In the genomic region with DNA sequence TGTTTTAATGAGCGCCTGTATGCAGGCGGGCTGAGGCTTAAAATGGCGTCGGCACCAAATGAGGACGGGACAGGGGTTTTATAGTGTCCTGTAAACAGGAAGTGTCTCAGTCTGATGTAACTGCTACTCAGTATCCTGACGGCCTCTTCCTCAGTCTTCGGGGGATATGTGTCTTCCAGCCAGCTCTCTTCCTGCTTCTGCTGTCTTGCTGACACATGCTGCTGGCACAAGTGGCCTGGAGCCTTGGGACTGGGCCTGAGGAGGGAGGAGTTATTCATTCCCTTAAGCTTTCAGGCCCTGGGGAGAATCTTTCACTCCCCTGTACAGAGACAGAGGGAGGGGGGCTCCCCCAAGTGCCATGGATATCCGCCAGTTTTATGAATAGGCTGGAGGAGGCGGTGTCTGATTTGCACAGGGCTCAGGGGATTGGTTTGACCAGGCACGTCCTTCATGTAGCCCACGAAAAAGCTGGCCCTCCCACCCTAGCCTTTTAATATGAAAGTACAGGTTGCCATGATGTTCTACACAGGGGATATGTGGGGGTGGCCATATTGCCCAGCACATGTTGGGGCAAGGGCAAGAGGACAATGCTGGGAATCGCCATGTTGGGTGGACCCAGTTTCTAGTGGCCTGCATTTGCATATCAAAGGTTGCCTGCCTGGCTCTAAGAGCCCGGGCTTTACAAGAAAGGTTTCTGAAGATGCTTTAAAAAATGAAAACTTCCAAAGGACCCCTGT, we compare ENCODE assay signal across 7 cellular contexts. TPM values are rescaled to one million over a fixed set of nuclear protein-coding genes. Genes with fewer than 3 reads are reported as not detected.
DNase-seq lines count a peak whose midpoint lies in the region; ATAC-seq and TF ChIP-seq lines count a peak whose summit lies in the region.

No MANE protein-coding gene starts in this region.

- peaks cover 12% of the 10 kb centered on the region; the same call in 1 of the 2 replicates for H3K4me1 ChIP-seq in HUES6 (ENCODE audit: control insufficient read depth, insufficient read depth, low read length)
- no peaks in the 10 kb centered on the region for H3K4me1 ChIP-seq in upper lobe of right lung

- peak overlapping the region; percentile 60 for H3K9ac ChIP-seq in HUES6 (ENCODE audit: low read length)

- H3K36me3 ChIP-seq in HUES6 (ENCODE audit: control insufficient read depth, insufficient read depth, low read length): no peaks in the 10 kb centered on the region
- no peaks in the 10 kb centered on the region for H3K36me3 ChIP-seq in upper lobe of right lung

- ATAC-seq in upper lobe of right lung: peak; percentile 40
- ATAC-seq in GM21390 (IDR thresholded peaks at IDR 0.05; ENCODE audit: unreplicated experiment): no peak
- no peak for ATAC-seq in HG03342 (IDR thresholded peaks at IDR 0.05; ENCODE audit: unreplicated experiment)

- H3K27ac ChIP-seq in HUES6 (ENCODE audit: low read depth, low read length) (peak overlapping the region; percentile 52; the same call in 1 of the 2 replicates), upper lobe of right lung (no peak overlapping the region)

- intact Hi-C loops in upper lobe of right lung (cut with DNase I): no loop called here

- no peak for TF ChIP-seq CTCF in upper lobe of right lung (IDR thresholded peaks at IDR 0.05)

- DNase-seq in amygdala (lab: John Stamatoyannopoulos, UW) (peak in 32 of 56 donors; percentile 1 to 58 (median 15)), hypothalamus (lab: John Stamatoyannopoulos, UW) (peak in 33 of 51 donors; percentile 1 to 65 (median 15)), upper lobe of right lung (no peak), cortex of kidney (lab: John Stamatoyannopoulos, UW) (no peak)

- no peak overlapping the region for H3K4me3 ChIP-seq in HUES6 (ENCODE audit: low read depth, low read length)
- no peak overlapping the region for H3K4me3 ChIP-seq in upper lobe of right lung

- H3K27me3 ChIP-seq in HUES6 (ENCODE audit: control insufficient read depth, insufficient read depth, low read length) (no peaks in the 10 kb centered on the region), upper lobe of right lung (no peaks in the 10 kb centered on the region)

- H3K9me3 ChIP-seq in HUES6 (ENCODE audit: control insufficient read depth, insufficient read depth, low read depth, low read length): no peaks in the 10 kb centered on the region
- no peaks in the 10 kb centered on the region for H3K9me3 ChIP-seq in upper lobe of right lung

RNA-seq across cellular contexts. Expression of gene NDUFB4, which starts 19.9 kb away (rescaled TPM):
- 90.8 TPM for total RNA-seq in upper lobe of right lung

Comparison
In these comparisons a context has a peak if more than half of its experiments do, and no peak if none do; other contexts are left out.
1. DNase-seq: peak in amygdala (32 of 56) and hypothalamus (33 of 51); none in upper lobe of right lung (single experiment) and cortex of kidney (single experiment).